8 cellular contexts compared by ENCODE assay signal in the genomic region with DNA sequence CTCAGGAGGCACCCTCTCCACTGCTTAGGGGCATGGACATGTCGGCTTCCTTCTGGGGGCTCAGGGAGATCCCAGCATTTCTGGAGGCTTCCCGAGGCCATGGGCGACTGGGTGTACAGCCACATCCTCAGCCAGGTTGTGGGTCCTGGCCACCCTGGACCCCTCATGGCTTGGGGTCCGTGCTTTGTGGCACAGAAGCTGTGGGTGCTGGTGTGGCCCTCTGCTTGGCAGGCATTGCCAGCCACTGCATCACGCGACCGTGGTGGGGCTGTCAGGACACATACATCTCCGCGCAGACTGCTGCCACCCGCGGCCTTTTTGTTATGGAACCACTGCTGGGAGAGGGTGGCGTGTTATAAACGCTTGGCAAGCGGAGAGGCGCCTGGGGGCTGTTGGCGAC.
"Had no signal": no experiment of that assay in that cellular context is flagged by ENCODE, and none has a peak within 500 bp of the region (broad histone marks: within the 10 kb centered on the region; RNA-seq: fewer than 3 reads in every experiment).

No MANE protein-coding gene starts in this region.

- H3K4me3 ChIP-seq: GM23248, HAP-1 had no signal

- DNase-seq: GM23248, GOT3, H7, HFFc6 had no signal

- H3K36me3 ChIP-seq: HAP-1 had no signal

- H3K9me3 ChIP-seq: HAP-1 had no signal

- H3K4me1 ChIP-seq: HAP-1 had no signal

- H3K27ac ChIP-seq: GM23248, HL-60 had no signal

- H3K9ac ChIP-seq: GM23248 had no signal

- ATAC-seq: HCT116, HepG2 had no signal

- H2AFZ ChIP-seq: GM23248 had no signal
